ENCODE assay signal across 8 cellular contexts in the genomic region with DNA sequence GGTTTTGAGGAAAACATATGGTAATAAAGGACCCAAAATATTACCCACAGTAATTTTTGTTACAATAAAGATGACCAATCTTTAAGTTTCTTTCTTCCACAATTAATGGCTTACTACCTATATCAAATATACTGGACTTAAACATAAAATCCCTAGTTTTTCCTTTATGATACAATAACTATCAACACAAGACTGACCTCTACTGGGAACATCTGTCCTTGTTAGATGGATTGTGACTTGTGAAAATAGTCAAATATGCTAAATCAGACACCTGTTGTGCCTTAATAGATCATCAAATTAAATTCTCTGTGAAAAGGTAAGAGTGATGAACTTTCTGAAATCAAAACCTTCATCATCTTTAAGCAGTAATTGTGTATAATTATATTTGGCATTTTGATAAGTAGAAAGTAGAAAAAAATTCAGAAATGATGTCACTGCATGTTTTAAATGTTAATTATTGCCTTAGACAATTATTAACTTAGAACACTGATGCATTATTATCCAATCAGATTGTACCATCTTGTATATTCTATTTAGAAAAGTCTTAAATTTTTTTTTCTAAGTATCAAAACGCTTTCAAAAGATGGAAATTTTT.
A peak's percentile ranks its signal among the peaks of the same experiment; 100 is the strongest.
DNase-seq lines count a peak whose midpoint lies in the region; ATAC-seq, FAIRE-seq and TF ChIP-seq lines count a peak whose summit lies in the region.

No MANE protein-coding gene starts in this region.

- no peaks in the 10 kb centered on the region for H3K36me3 ChIP-seq in endodermal cell (ENCODE audit: control insufficient read depth, insufficient read depth, low read length)

- H3K4me1 Mint-ChIP-seq in endodermal cell, result no peaks in the 10 kb centered on the region

- H3K9me3 Mint-ChIP-seq in endodermal cell, result no peaks in the 10 kb centered on the region

- no peak overlapping the region for H3K4me3 ChIP-seq in endodermal cell (ENCODE audit: low read length)

- no peaks in the 10 kb centered on the region for H3K9me3 ChIP-seq in endodermal cell (ENCODE audit: control insufficient read depth, low read length)

- H3K4me3 Mint-ChIP-seq in endodermal cell, result no peak overlapping the region

- 82% methylated on average over 1 of the region's 1 CpG; no CpG with 5 or more reads in 1 of the 2 experiments for WGBS in endodermal cell (ENCODE audit: insufficient coverage in 1 of 2, insufficient read length in 1 of 2), 2 experiments

- H3K27ac Mint-ChIP-seq in endodermal cell, result no peak overlapping the region

- no peak overlapping the region for H3K9ac ChIP-seq in endodermal cell (ENCODE audit: extremely low read depth, low read length, poor library complexity, severe bottlenecking)

- no peak for DNase-seq in GM12891 (ENCODE audit: insufficient read length, low spot score)
- peak; percentile 20 for DNase-seq in NAMALWA (ENCODE audit: low spot score)
- DNase-seq in endodermal cell, result no peak
- peak; percentile 32 for DNase-seq in renal cortical epithelial cell (ENCODE audit: low read depth)
- DNase-seq in activated CD4-positive, CD25-positive, alpha-beta regulatory T cell (lab: John Stamatoyannopoulos, UW), result no peak
- DNase-seq in D341Med (ENCODE audit: low spot score), result no peak

- H3K27ac ChIP-seq in endodermal cell (ENCODE audit: low read depth, low read length), result no peak overlapping the region

- no peak for TF ChIP-seq POLR2A in GM12891 (IDR thresholded peaks at IDR 0.05; ENCODE audit: low read depth, low read length)

- peaks cover 8% of the 10 kb centered on the region for H3K36me3 Mint-ChIP-seq in endodermal cell (ENCODE audit: low read depth)

- no peaks in the 10 kb centered on the region for H3K27me3 ChIP-seq in endodermal cell (ENCODE audit: control insufficient read depth, insufficient read depth, low read length, poor library complexity, severe bottlenecking)

- peak; percentile 68 for TF ChIP-seq CTCF in endodermal cell (conservative IDR thresholded peaks at IDR 0.05)

- no peaks in the 10 kb centered on the region for H3K4me1 ChIP-seq in endodermal cell (ENCODE audit: control insufficient read depth, insufficient read depth, low read length)

- ATAC-seq in HG02884 (IDR thresholded peaks at IDR 0.05; ENCODE audit: unreplicated experiment) (no peak), HG03280 (IDR thresholded peaks at IDR 0.05; ENCODE audit: unreplicated experiment) (no peak)

- FAIRE-seq in GM12891 (lab: Jason Lieb, UNC), result peak; percentile 9

- no peaks in the 10 kb centered on the region for H3K27me3 Mint-ChIP-seq in endodermal cell (ENCODE audit: insufficient read depth)

TF ChIP-seq in GM12891, 5 proteins besides CTCF, POLR2A, EP300 and RAD21:
- TF ChIP-seq PAX5 (IDR thresholded peaks at IDR 0.05; ENCODE audit: insufficient read depth, low read length, severe bottlenecking) (no peak), TAF1 (IDR thresholded peaks at IDR 0.05; ENCODE audit: low read depth, low read length) (no peak), SPI1 (IDR thresholded peaks at IDR 0.05; ENCODE audit: low read depth, low read length) (no peak)
TF ChIP-seq in GM12891: peak in this region for 0.

Comparison
In these comparisons a context has a peak if more than half of its experiments do, and no peak if none do; other contexts are left out.
1. DNase-seq: peak in NAMALWA (single experiment) and renal cortical epithelial cell (single experiment); none in GM12891 (single experiment), endodermal cell (single experiment), activated CD4-positive, CD25-positive, alpha-beta regulatory T cell (0 of 4) and D341Med (single experiment).